ENCODE assay signal across 2 cellular contexts in the genomic region with DNA sequence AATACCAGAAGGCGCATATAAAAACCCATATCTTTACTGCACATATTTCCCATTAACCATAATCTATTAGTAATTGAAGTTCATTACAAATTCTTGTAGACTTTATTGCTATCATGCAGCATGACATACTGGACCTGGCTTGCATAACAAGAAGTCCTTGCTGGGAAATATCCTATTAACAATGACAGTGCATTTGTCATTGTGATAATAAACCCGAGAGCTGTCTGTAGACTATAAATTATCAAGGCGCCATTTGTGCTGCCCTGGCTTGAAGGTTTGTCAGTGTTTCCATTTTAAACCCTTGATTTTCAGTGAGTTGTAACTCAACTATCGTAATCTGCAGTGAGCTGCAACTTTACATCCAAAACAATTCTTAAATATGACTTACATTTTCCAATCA.
TF ChIP-seq lines count a peak whose summit lies in the region.

No MANE protein-coding gene starts in this region.

TF ChIP-seq in endothelial cell of umbilical vein, 7 proteins besides CTCF, POLR2A, EP300 and RAD21:
- TF ChIP-seq EZH2 (IDR thresholded peaks at IDR 0.05; ENCODE audit: borderline replicate concordance, low read depth, low read length, severe bottlenecking) = no peak
- TF ChIP-seq JUN (IDR thresholded peaks at IDR 0.05; ENCODE audit: borderline replicate concordance, insufficient read depth, insufficient read length, low read depth) = no peak
- TF ChIP-seq GATA2 (IDR thresholded peaks at IDR 0.05; ENCODE audit: insufficient read depth, insufficient read length, low read depth, low read length) = no peak
- TF ChIP-seq FOS (IDR thresholded peaks at IDR 0.05; ENCODE audit: borderline replicate concordance, insufficient read depth, low read length) = no peak
- no peak for TF ChIP-seq MYC (IDR thresholded peaks at IDR 0.05; ENCODE audit: low read depth, low read length)
- TF ChIP-seq POLR2AphosphoS5 (IDR thresholded peaks at IDR 0.05; ENCODE audit: insufficient read depth, low read depth, low read length) = no peak
TF ChIP-seq in endothelial cell of umbilical vein: peak in this region for 0.

TF ChIP-seq in GM23338, 12 proteins besides CTCF, POLR2A, EP300 and RAD21:
- TF ChIP-seq STAT1 (IDR thresholded peaks at IDR 0.05; ENCODE audit: unreplicated experiment) (no peak), POLR2AphosphoS5 (IDR thresholded peaks at IDR 0.05; ENCODE audit: low read depth) (no peak)
- TF ChIP-seq, protein P1, sequence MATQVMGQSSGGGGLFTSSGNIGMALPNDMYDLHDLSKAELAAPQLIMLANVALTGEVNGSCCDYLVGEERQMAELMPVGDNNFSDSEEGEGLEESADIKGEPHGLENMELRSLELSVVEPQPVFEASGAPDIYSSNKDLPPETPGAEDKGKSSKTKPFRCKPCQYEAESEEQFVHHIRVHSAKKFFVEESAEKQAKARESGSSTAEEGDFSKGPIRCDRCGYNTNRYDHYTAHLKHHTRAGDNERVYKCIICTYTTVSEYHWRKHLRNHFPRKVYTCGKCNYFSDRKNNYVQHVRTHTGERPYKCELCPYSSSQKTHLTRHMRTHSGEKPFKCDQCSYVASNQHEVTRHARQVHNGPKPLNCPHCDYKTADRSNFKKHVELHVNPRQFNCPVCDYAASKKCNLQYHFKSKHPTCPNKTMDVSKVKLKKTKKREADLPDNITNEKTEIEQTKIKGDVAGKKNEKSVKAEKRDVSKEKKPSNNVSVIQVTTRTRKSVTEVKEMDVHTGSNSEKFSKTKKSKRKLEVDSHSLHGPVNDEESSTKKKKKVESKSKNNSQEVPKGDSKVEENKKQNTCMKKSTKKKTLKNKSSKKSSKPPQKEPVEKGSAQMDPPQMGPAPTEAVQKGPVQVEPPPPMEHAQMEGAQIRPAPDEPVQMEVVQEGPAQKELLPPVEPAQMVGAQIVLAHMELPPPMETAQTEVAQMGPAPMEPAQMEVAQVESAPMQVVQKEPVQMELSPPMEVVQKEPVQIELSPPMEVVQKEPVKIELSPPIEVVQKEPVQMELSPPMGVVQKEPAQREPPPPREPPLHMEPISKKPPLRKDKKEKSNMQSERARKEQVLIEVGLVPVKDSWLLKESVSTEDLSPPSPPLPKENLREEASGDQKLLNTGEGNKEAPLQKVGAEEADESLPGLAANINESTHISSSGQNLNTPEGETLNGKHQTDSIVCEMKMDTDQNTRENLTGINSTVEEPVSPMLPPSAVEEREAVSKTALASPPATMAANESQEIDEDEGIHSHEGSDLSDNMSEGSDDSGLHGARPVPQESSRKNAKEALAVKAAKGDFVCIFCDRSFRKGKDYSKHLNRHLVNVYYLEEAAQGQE (IDR thresholded peaks at IDR 0.05; ENCODE audit: unreplicated experiment) = no peak
